Comparison of ENCODE assay signal across 22 cellular contexts in genomic region chr7:303884-304573, GRCh38. TPM values are rescaled to one million over a fixed set of nuclear protein-coding genes. Genes with fewer than 3 reads are reported as not detected.
DNase-seq lines count a peak whose midpoint lies in the region; ATAC-seq and TF ChIP-seq lines count a peak whose summit lies in the region.
"Had no signal": no experiment of that assay in that cellular context is flagged by ENCODE, and none has a peak within 500 bp of the region (broad histone marks: within the 10 kb centered on the region; RNA-seq: fewer than 3 reads in every experiment).

No MANE protein-coding gene starts in this region.

- no peaks in the 10 kb centered on the region for H3K9me3 Mint-ChIP-seq in natural killer cell treated with Interleukin-12 subunit alpha and Interleukin-12 subunit beta and Interleukin-15 and Interleukin-18, amount 100 ng/mL, for 72 hours
- H3K9me3 Mint-ChIP-seq in natural killer cell, result no peaks in the 10 kb centered on the region
- peaks cover 6% of the 10 kb centered on the region for H3K9me3 Mint-ChIP-seq in endothelial cell (ENCODE audit: unreplicated experiment)
- H3K9me3 Mint-ChIP-seq in activated CD4-positive, alpha-beta T cell treated with anti-CD3 and anti-CD28 coated beads, Interleukin-2, amount 10 ng/mL, durations not matched to agents 24 days and 14 days, result peaks cover 4% of the 10 kb centered on the region

- TF ChIP-seq CTCF in natural killer cell (IDR thresholded peaks at IDR 0.05), result no peak
- no peak for TF ChIP-seq CTCF in endothelial cell (IDR thresholded peaks at IDR 0.05; ENCODE audit: unreplicated experiment)

- peak; percentile 47 for DNase-seq in natural killer cell treated with Interleukin-12 subunit alpha and Interleukin-12 subunit beta and Interleukin-15 and Interleukin-18, amount 100 ng/mL, for 72 hours (ENCODE audit: low spot score)
- no peak for DNase-seq in natural killer cell
- DNase-seq in endothelial cell (ENCODE audit: low spot score), result no peak
- DNase-seq in posterior vena cava (ENCODE audit: low spot score), result peak; percentile 45
- DNase-seq in activated CD4-positive, alpha-beta T cell treated with anti-CD3 and anti-CD28 coated beads, Interleukin-2, amount 10 ng/mL, durations not matched to agents 24 days and 14 days, result no peak
- DNase-seq in activated effector memory CD4-positive, alpha-beta T cell treated with Interleukin-2 at 50 U/mL for 16 hours, result no peak
- DNase-seq: EL, GF-D8, MM.1S, NCI-H1092, NCI-H1436, NCI-H187 treated with DMSO at 0.1 percent for 48 hours, NCI-H2107, NCI-H446 treated with DMSO at 0.1 percent for 48 hours, NCI-H526 treated with DMSO at 0.1 percent for 48 hours, OCI-M1, Right ventricle myocardium superior had no signal

- H3K4me1 Mint-ChIP-seq in natural killer cell treated with Interleukin-12 subunit alpha and Interleukin-12 subunit beta and Interleukin-15 and Interleukin-18, amount 100 ng/mL, for 72 hours (ENCODE audit: low read depth in 2 of 2), result peaks cover 2 to 5% of the 10 kb centered on the region in 2 donors
- H3K4me1 Mint-ChIP-seq in natural killer cell (no peaks in the 10 kb centered on the region), endothelial cell (ENCODE audit: unreplicated experiment) (peaks cover 3% of the 10 kb centered on the region)
- no peaks in the 10 kb centered on the region for H3K4me1 Mint-ChIP-seq in activated CD4-positive, alpha-beta T cell treated with anti-CD3 and anti-CD28 coated beads, Interleukin-2, amount 10 ng/mL, durations not matched to agents 24 days and 14 days
- H3K4me1 Mint-ChIP-seq: B cell had no signal

- no peak overlapping the region for H3K4me3 Mint-ChIP-seq in natural killer cell treated with Interleukin-12 subunit alpha and Interleukin-12 subunit beta and Interleukin-15 and Interleukin-18, amount 100 ng/mL, for 72 hours
- H3K4me3 Mint-ChIP-seq in natural killer cell (no peak overlapping the region), endothelial cell (ENCODE audit: unreplicated experiment) (peak overlapping the region; percentile 2)
- H3K4me3 Mint-ChIP-seq in activated CD4-positive, alpha-beta T cell treated with anti-CD3 and anti-CD28 coated beads, Interleukin-2, amount 10 ng/mL, durations not matched to agents 24 days and 14 days, result no peak overlapping the region
- H3K4me3 Mint-ChIP-seq: B cell had no signal

- H3K27me3 Mint-ChIP-seq in natural killer cell treated with Interleukin-12 subunit alpha and Interleukin-12 subunit beta and Interleukin-15 and Interleukin-18, amount 100 ng/mL, for 72 hours, result peaks cover 6 to 23% of the 10 kb centered on the region in 2 donors
- H3K27me3 Mint-ChIP-seq in natural killer cell (ENCODE audit: low read depth in 2 of 2), result peaks cover 0 to 6% of the 10 kb centered on the region in 2 donors
- peaks cover 7% of the 10 kb centered on the region for H3K27me3 Mint-ChIP-seq in endothelial cell (ENCODE audit: unreplicated experiment)
- peaks cover 2% of the 10 kb centered on the region for H3K27me3 Mint-ChIP-seq in activated CD4-positive, alpha-beta T cell treated with anti-CD3 and anti-CD28 coated beads, Interleukin-2, amount 10 ng/mL, durations not matched to agents 24 days and 14 days

- peaks cover 4% of the 10 kb centered on the region for H3K36me3 Mint-ChIP-seq in natural killer cell treated with Interleukin-12 subunit alpha and Interleukin-12 subunit beta and Interleukin-15 and Interleukin-18, amount 100 ng/mL, for 72 hours
- peaks cover 6% of the 10 kb centered on the region for H3K36me3 Mint-ChIP-seq in natural killer cell
- peaks cover 5% of the 10 kb centered on the region for H3K36me3 Mint-ChIP-seq in endothelial cell (ENCODE audit: low read depth, unreplicated experiment)
- H3K36me3 Mint-ChIP-seq in activated CD4-positive, alpha-beta T cell treated with anti-CD3 and anti-CD28 coated beads, Interleukin-2, amount 10 ng/mL, durations not matched to agents 24 days and 14 days (ENCODE audit: low read depth), result no peaks in the 10 kb centered on the region

- intact Hi-C loops in natural killer cell (cut with micrococcal nuclease), result no loop called here
- intact Hi-C loops in posterior vena cava (cut with DNase I), result no loop called here
- intact Hi-C loops in activated CD4-positive, alpha-beta T cell treated with anti-CD3 and anti-CD28 coated beads, Interleukin-2, amount 10 ng/mL, durations not matched to agents 24 days and 14 days (cut with micrococcal nuclease), result no loop called here

- H3K27ac Mint-ChIP-seq in natural killer cell treated with Interleukin-12 subunit alpha and Interleukin-12 subunit beta and Interleukin-15 and Interleukin-18, amount 100 ng/mL, for 72 hours, result no peak overlapping the region
- H3K27ac Mint-ChIP-seq in natural killer cell (no peak overlapping the region), endothelial cell (ENCODE audit: unreplicated experiment) (peak overlapping the region; percentile 81)
- H3K27ac Mint-ChIP-seq in activated CD4-positive, alpha-beta T cell treated with anti-CD3 and anti-CD28 coated beads, Interleukin-2, amount 10 ng/mL, durations not matched to agents 24 days and 14 days, result no peak overlapping the region
- H3K27ac Mint-ChIP-seq: B cell had no signal

- ATAC-seq in natural killer cell treated with Interleukin-12 subunit alpha and Interleukin-12 subunit beta and Interleukin-15 and Interleukin-18, amount 100 ng/mL, for 72 hours, result no peak
- no peak for ATAC-seq in natural killer cell
- ATAC-seq in HG03521 (IDR thresholded peaks at IDR 0.05; ENCODE audit: unreplicated experiment), result no peak
- ATAC-seq: A549 had no signal

RNA-seq across cellular contexts. Expression of gene FOXL3, which starts 14.1 kb away (rescaled TPM):
- total RNA-seq in natural killer cell treated with Interleukin-12 subunit alpha and Interleukin-12 subunit beta and Interleukin-15 and Interleukin-18, amount 100 ng/mL, for 72 hours, result not detected
- total RNA-seq in natural killer cell (not detected), endothelial cell (ENCODE audit: unreplicated experiment) (not detected), posterior vena cava (not detected)
- not detected in 2 replicates for total RNA-seq in activated CD4-positive, alpha-beta T cell treated with anti-CD3 and anti-CD28 coated beads, Interleukin-2, amount 10 ng/mL, durations not matched to agents 24 days and 14 days
- total RNA-seq: B cell, H4, LHCN-M2, Right ventricle myocardium superior had no signal

Comparison
In these comparisons a context has a peak if more than half of its experiments do, and no peak if none do; other contexts are left out.
1. DNase-seq: peak in natural killer cell treated with Interleukin-12 subunit alpha and Interleukin-12 subunit beta and Interleukin-15 and Interleukin-18, amount 100 ng/mL, for 72 hours (single experiment) and posterior vena cava (single experiment); none in natural killer cell (single experiment), endothelial cell (single experiment), activated CD4-positive, alpha-beta T cell treated with anti-CD3 and anti-CD28 coated beads, Interleukin-2, amount 10 ng/mL, durations not matched to agents 24 days and 14 days (single experiment) and activated effector memory CD4-positive, alpha-beta T cell treated with Interleukin-2 at 50 U/mL for 16 hours (single experiment).